Comparison of ENCODE assay signal across 12 cellular contexts in genomic region chr4:113411496-113411938, GRCh38.
DNase-seq lines count a peak whose midpoint lies in the region; ATAC-seq and TF ChIP-seq lines count a peak whose summit lies in the region.
"Had no signal": no experiment of that assay in that cellular context is flagged by ENCODE, and none has a peak within 500 bp of the region (broad histone marks: within the 10 kb centered on the region; RNA-seq: fewer than 3 reads in every experiment).

No MANE protein-coding gene starts in this region.

- H3K9ac ChIP-seq in SK-N-SH (no peak overlapping the region), smooth muscle cell (ENCODE audit: low read depth) (no peak overlapping the region)

- TF ChIP-seq CTCF in SK-N-SH (IDR thresholded peaks at IDR 0.05) = no peak
- no peak for TF ChIP-seq CTCF in gastroesophageal sphincter (IDR thresholded peaks at IDR 0.05)
- peak; percentile 17 for TF ChIP-seq CTCF in smooth muscle cell (IDR thresholded peaks at IDR 0.05; ENCODE audit: borderline replicate concordance, insufficient read depth, poor library complexity, severe bottlenecking)

- TF ChIP-seq EP300 in SK-N-SH (IDR thresholded peaks at IDR 0.05; ENCODE audit: borderline replicate concordance in 1 of 2, low read depth in 1 of 2, low read length in 1 of 2) (no peak), gastroesophageal sphincter (IDR thresholded peaks at IDR 0.05) (no peak)

- H3K4me2 ChIP-seq in SK-N-SH (no peak overlapping the region), smooth muscle cell (no peak overlapping the region)

- CTCF ChIA-PET in SK-N-SH (lab: Yijun Ruan, JAX) = interaction anchor here (7.1 kb wide), 1 partner anchor 17 kb away, joined by 35 read pairs; no protein-coding TSS in a partner anchor

- H4K20me1 ChIP-seq in SK-N-SH (ENCODE audit: insufficient read depth) (no peaks in the 10 kb centered on the region), smooth muscle cell (ENCODE audit: low read depth) (no peaks in the 10 kb centered on the region)

- H3K36me3 ChIP-seq in SK-N-SH (replicated peaks in 1 of 2; ENCODE audit: control insufficient read depth in 1 of 2, insufficient read depth in 2 of 2, low read length in 1 of 2) = no peaks in the 10 kb centered on the region
- no peaks in the 10 kb centered on the region for H3K36me3 ChIP-seq in gastroesophageal sphincter
- no peaks in the 10 kb centered on the region for H3K36me3 ChIP-seq in smooth muscle cell (ENCODE audit: low read depth)
- H3K36me3 ChIP-seq: spleen had no signal

- H3K79me2 ChIP-seq in SK-N-SH (ENCODE audit: insufficient read depth) (no peaks in the 10 kb centered on the region), smooth muscle cell (ENCODE audit: low read depth) (no peaks in the 10 kb centered on the region)

- no peak overlapping the region for H2AFZ ChIP-seq in SK-N-SH (ENCODE audit: low read depth)
- H2AFZ ChIP-seq in smooth muscle cell (ENCODE audit: low read depth) = no peak overlapping the region

- no peaks in the 10 kb centered on the region for H3K27me3 ChIP-seq in SK-N-SH (ENCODE audit: insufficient read depth)
- H3K27me3 ChIP-seq in gastroesophageal sphincter = no peaks in the 10 kb centered on the region
- H3K27me3 ChIP-seq in smooth muscle cell (ENCODE audit: low read depth) = no peaks in the 10 kb centered on the region
- H3K27me3 ChIP-seq: spleen had no signal

- no peaks in the 10 kb centered on the region for H3K9me3 ChIP-seq in SK-N-SH
- H3K9me3 ChIP-seq in gastroesophageal sphincter = no peaks in the 10 kb centered on the region
- no peaks in the 10 kb centered on the region for H3K9me3 ChIP-seq in smooth muscle cell (replicated peaks; ENCODE audit: low read depth)
- H3K9me3 ChIP-seq: spleen had no signal

- TF ChIP-seq POLR2A in gastroesophageal sphincter (IDR thresholded peaks at IDR 0.05) = no peak

- H3K27ac ChIP-seq in SK-N-SH (ENCODE audit: low read depth in 2 of 2, low read length in 1 of 2) (no peak overlapping the region), gastroesophageal sphincter (no peak overlapping the region), smooth muscle cell (ENCODE audit: low read depth) (no peak overlapping the region)
- H3K27ac ChIP-seq: spleen had no signal

- H3F3A ChIP-seq in SK-N-SH (replicated peaks; ENCODE audit: insufficient read depth) (no peaks in the 10 kb centered on the region), smooth muscle cell (ENCODE audit: low read depth) (no peaks in the 10 kb centered on the region)

- H3K9me2 ChIP-seq in SK-N-SH = no peaks in the 10 kb centered on the region

- H3K4me3 ChIP-seq in SK-N-SH (ENCODE audit: low read depth in 2 of 2, low read length in 1 of 2) (no peak overlapping the region), gastroesophageal sphincter (no peak overlapping the region), smooth muscle cell (no peak overlapping the region)
- H3K4me3 ChIP-seq: spleen had no signal

- DNase-seq in NCI-H345 (lab: John Stamatoyannopoulos, UW) (peak; percentile 13), NCI-H345 treated with DMSO at 0.1 percent for 48 hours (lab: John Stamatoyannopoulos, UW; ENCODE audit: unreplicated experiment) (no peak), SK-N-SH (no peak), smooth muscle cell (lab: John Stamatoyannopoulos, UW; ENCODE audit: unreplicated experiment) (no peak), SW 1271 (lab: John Stamatoyannopoulos, UW) (no peak)
- DNase-seq: activated CD8-positive, alpha-beta memory T cell treated with anti-CD3 and anti-CD28 coated beads, Interleukin-2, amount 50 U/mL, for 4 hours; CD4-positive, alpha-beta T cell; NCI-H1417 treated with DMSO at 0.1 percent for 48 hours; spleen had no signal

- ATAC-seq in gastroesophageal sphincter (peak; percentile 60), GM21717 (IDR thresholded peaks at IDR 0.05; ENCODE audit: unreplicated experiment) (no peak), HG02852 (IDR thresholded peaks at IDR 0.05; ENCODE audit: unreplicated experiment) (no peak)

- 75% methylated on average over 4 of the region's 4 CpGs for WGBS in SK-N-SH (ENCODE audit: low lambda C conversion rate)
- 34 to 35% methylated on average over 2 to 4 of the region's 4 CpGs for WGBS in gastroesophageal sphincter (ENCODE audit: low coverage in 1 of 2), 2 donors
- 38% methylated on average over 4 of the region's 4 CpGs for WGBS in smooth muscle cell (ENCODE audit: low lambda C conversion rate)

- no peak for TF ChIP-seq RAD21 in SK-N-SH (IDR thresholded peaks at IDR 0.05; ENCODE audit: low read length)

- POLR2A ChIA-PET in SK-N-SH (lab: Yijun Ruan, JAX) = no interaction called here

- H3K4me1 ChIP-seq in SK-N-SH (ENCODE audit: control insufficient read depth in 1 of 2, insufficient read depth in 2 of 2, low read depth in 1 of 2, low read length in 1 of 2) (no peaks in the 10 kb centered on the region), gastroesophageal sphincter (no peaks in the 10 kb centered on the region), smooth muscle cell (ENCODE audit: low read depth) (no peaks in the 10 kb centered on the region)
- H3K4me1 ChIP-seq: spleen had no signal

TF ChIP-seq in SK-N-SH, 30 proteins besides CTCF, POLR2A, EP300 and RAD21:
- TF ChIP-seq USF2 (IDR thresholded peaks at IDR 0.05; ENCODE audit: borderline replicate concordance, low read depth, low read length) (no peak), EZH2phosphoT487 (IDR thresholded peaks at IDR 0.05; ENCODE audit: borderline replicate concordance, low read depth) (no peak), REST (IDR thresholded peaks at IDR 0.05; ENCODE audit: low read depth, low read length) (no peak), NRF1 (IDR thresholded peaks at IDR 0.05; ENCODE audit: low read depth, low read length) (no peak), NFIC (IDR thresholded peaks at IDR 0.05; ENCODE audit: borderline replicate concordance) (peak; percentile 41), TAF1 (IDR thresholded peaks at IDR 0.05; ENCODE audit: borderline replicate concordance, low read depth, low read length) (no peak), TEAD4 (IDR thresholded peaks at IDR 0.05; ENCODE audit: borderline replicate concordance, insufficient read depth) (no peak), RXRA (IDR thresholded peaks at IDR 0.05; ENCODE audit: borderline replicate concordance, low read depth) (no peak)
TF ChIP-seq in SK-N-SH: peak in this region for 1.
